Comparison of ENCODE assay signal across 16 cellular contexts in genomic region chr3:37745921-37746320, GRCh38.
A peak's percentile ranks its signal among the peaks of the same experiment; 100 is the strongest.
DNase-seq lines count a peak whose midpoint lies in the region; ATAC-seq and TF ChIP-seq lines count a peak whose summit lies in the region.
"Had no signal": no experiment of that assay in that cellular context is flagged by ENCODE, and none has a peak within 500 bp of the region (broad histone marks: within the 10 kb centered on the region; RNA-seq: fewer than 3 reads in every experiment).

No MANE protein-coding gene starts in this region.

- TF ChIP-seq EP300 in esophagus muscularis mucosa (IDR thresholded peaks at IDR 0.05) (no peak), SK-N-SH (IDR thresholded peaks at IDR 0.05; ENCODE audit: borderline replicate concordance in 1 of 2, low read depth in 1 of 2, low read length in 1 of 2) (no peak)

- no peaks in the 10 kb centered on the region for H3K9me3 ChIP-seq in left ventricle myocardium inferior (replicated peaks)
- H3K9me3 ChIP-seq in right atrium auricular region, result no peaks in the 10 kb centered on the region
- no peaks in the 10 kb centered on the region for H3K9me3 ChIP-seq in esophagus muscularis mucosa
- H3K9me3 ChIP-seq in neural progenitor cell (ENCODE audit: low read depth), result no peaks in the 10 kb centered on the region
- H3K9me3 ChIP-seq in SK-N-SH, result no peaks in the 10 kb centered on the region
- H3K9me3 ChIP-seq in WERI-Rb-1 (ENCODE audit: severe bottlenecking), result no peaks in the 10 kb centered on the region
- H3K9me3 ChIP-seq: BE2C, HAP-1 had no signal

- CTCF ChIA-PET in SK-N-SH (lab: Yijun Ruan, JAX), result interaction anchor here (1.6 kb wide), 1 partner anchor 292 kb away, joined by 3 read pairs; no protein-coding TSS in a partner anchor

- peaks cover 40% of the 10 kb centered on the region for H3K4me1 ChIP-seq in left ventricle myocardium inferior
- peaks cover 0 to 3% of the 10 kb centered on the region in 2 donors for H3K4me1 ChIP-seq in right atrium auricular region
- peaks cover 18 to 35% (median 31%) of the 10 kb centered on the region in 4 donors for H3K4me1 ChIP-seq in esophagus muscularis mucosa
- no peaks in the 10 kb centered on the region for H3K4me1 ChIP-seq in neural progenitor cell
- H3K4me1 ChIP-seq in SK-N-SH (ENCODE audit: control insufficient read depth in 1 of 2, insufficient read depth in 2 of 2, low read depth in 1 of 2, low read length in 1 of 2), result no peaks in the 10 kb centered on the region; a peak in 1 of 4 replicates
- H3K4me1 ChIP-seq: BE2C, HAP-1 had no signal

- intact Hi-C loops in left ventricle myocardium inferior (cut with micrococcal nuclease), result no loop called here
- intact Hi-C loops in esophagus muscularis mucosa (cut with DNase I), result no loop called here

- peaks cover 5% of the 10 kb centered on the region for H3K9me3 Mint-ChIP-seq in neural progenitor cell

- H3K27ac ChIP-seq in left ventricle myocardium inferior (replicated peaks), result peak overlapping the region; percentile 7
- H3K27ac ChIP-seq in right atrium auricular region, result no peak overlapping the region
- no peak overlapping the region for H3K27ac ChIP-seq in esophagus muscularis mucosa (replicated peaks in 1 of 4)
- no peak overlapping the region for H3K27ac ChIP-seq in neural progenitor cell
- H3K27ac ChIP-seq in SK-N-SH (ENCODE audit: low read depth in 2 of 2, low read length in 1 of 2), result no peak overlapping the region
- no peak overlapping the region for H3K27ac ChIP-seq in WERI-Rb-1
- H3K27ac ChIP-seq: GM23248 had no signal

- no peaks in the 10 kb centered on the region for H3K36me3 Mint-ChIP-seq in neural progenitor cell
- H3K36me3 Mint-ChIP-seq: CD14-positive monocyte; CD4-positive, alpha-beta memory T cell had no signal

- WGBS in esophagus muscularis mucosa, result 57% methylated on average over 2 of the region's 2 CpGs
- WGBS in SK-N-SH (ENCODE audit: low lambda C conversion rate), result 29% methylated on average over 2 of the region's 2 CpGs

- H3K4me1 Mint-ChIP-seq in neural progenitor cell, result peaks cover 32% of the 10 kb centered on the region
- H3K4me1 Mint-ChIP-seq: CD14-positive monocyte; CD4-positive, alpha-beta memory T cell had no signal

- TF ChIP-seq CTCF in left ventricle myocardium inferior (IDR thresholded peaks at IDR 0.05; ENCODE audit: borderline replicate concordance), result no peak
- TF ChIP-seq CTCF in right atrium auricular region (IDR thresholded peaks at IDR 0.05), result no peak
- TF ChIP-seq CTCF in esophagus muscularis mucosa (IDR thresholded peaks at IDR 0.05), result no peak
- no peak for TF ChIP-seq CTCF in neural progenitor cell (IDR thresholded peaks at IDR 0.05)
- TF ChIP-seq CTCF in SK-N-SH (IDR thresholded peaks at IDR 0.05), result no peak
- TF ChIP-seq CTCF in WERI-Rb-1 (IDR thresholded peaks at IDR 0.05; ENCODE audit: low read depth, low read length), result no peak

- peaks cover 3% of the 10 kb centered on the region for H3K27me3 Mint-ChIP-seq in neural progenitor cell (ENCODE audit: insufficient read depth, low read depth)

- H3F3A ChIP-seq in neural progenitor cell (ENCODE audit: low read depth) (no peaks in the 10 kb centered on the region), SK-N-SH (replicated peaks; ENCODE audit: insufficient read depth) (no peaks in the 10 kb centered on the region)

- H3K4me3 ChIP-seq in left ventricle myocardium inferior, result no peak overlapping the region
- H3K4me3 ChIP-seq in right atrium auricular region, result no peak overlapping the region
- H3K4me3 ChIP-seq in esophagus muscularis mucosa, result no peak overlapping the region
- H3K4me3 ChIP-seq in neural progenitor cell, result no peak overlapping the region
- no peak overlapping the region for H3K4me3 ChIP-seq in SK-N-SH (ENCODE audit: low read depth in 2 of 2, low read length in 1 of 2)
- H3K4me3 ChIP-seq in WERI-Rb-1 (ENCODE audit: low read depth, low read length), result no peak overlapping the region
- H3K4me3 ChIP-seq: GM12878, GM23248, HAP-1 had no signal

- POLR2A ChIA-PET in SK-N-SH (lab: Yijun Ruan, JAX), result interaction anchor here (0.5 to 0.7 kb wide), 2 partner anchors 9 to 57 kb away, joined by 3 read pairs; no protein-coding TSS in a partner anchor

- H3K27ac Mint-ChIP-seq in neural progenitor cell, result peak overlapping the region; percentile 7
- H3K27ac Mint-ChIP-seq: CD14-positive monocyte; CD4-positive, alpha-beta memory T cell had no signal

- no peak for TF ChIP-seq POLR2A in esophagus muscularis mucosa (IDR thresholded peaks at IDR 0.05; ENCODE audit: low read depth)

- DNase-seq in left ventricle myocardium inferior (no peak), right atrium auricular region (ENCODE audit: low spot score) (no peak), esophagus muscularis mucosa (ENCODE audit: extremely low spot score) (peak; percentile 66), neural progenitor cell (ENCODE audit: low spot score) (no peak), AG08395 (ENCODE audit: low spot score) (no peak), left lobe of liver (ENCODE audit: low spot score) (no peak), SK-N-SH (no peak), WERI-Rb-1 (no peak)
- DNase-seq: BE2C; CD4-positive, alpha-beta memory T cell; DMS153; DMS79 treated with DMSO at 0.1 percent for 48 hours; GM23248 had no signal

- H3K4me2 ChIP-seq in neural progenitor cell (no peak overlapping the region), SK-N-SH (no peak overlapping the region)

- no peak for TF ChIP-seq RAD21 in SK-N-SH (IDR thresholded peaks at IDR 0.05; ENCODE audit: low read length)

- H2AFZ ChIP-seq in neural progenitor cell (replicated peaks), result no peak overlapping the region
- H2AFZ ChIP-seq in SK-N-SH (ENCODE audit: low read depth), result no peak overlapping the region
- H2AFZ ChIP-seq: GM23248 had no signal

- no peak overlapping the region for H3K4me3 Mint-ChIP-seq in neural progenitor cell
- H3K4me3 Mint-ChIP-seq: CD14-positive monocyte; CD4-positive, alpha-beta memory T cell had no signal

- no peak for ATAC-seq in left lobe of liver

- H4K20me1 ChIP-seq in neural progenitor cell (ENCODE audit: low read depth) (no peaks in the 10 kb centered on the region), SK-N-SH (ENCODE audit: insufficient read depth) (no peaks in the 10 kb centered on the region)

- H3K9me2 ChIP-seq in SK-N-SH, result no peaks in the 10 kb centered on the region

- H3K27me3 ChIP-seq in left ventricle myocardium inferior (ENCODE audit: low read depth) (no peaks in the 10 kb centered on the region), right atrium auricular region (no peaks in the 10 kb centered on the region), esophagus muscularis mucosa (no peaks in the 10 kb centered on the region), neural progenitor cell (no peaks in the 10 kb centered on the region), SK-N-SH (ENCODE audit: insufficient read depth) (peaks cover 5% of the 10 kb centered on the region; the same call in 1 of the 2 replicates), WERI-Rb-1 (ENCODE audit: insufficient read depth, low read depth, severe bottlenecking) (no peaks in the 10 kb centered on the region)
- H3K27me3 ChIP-seq: BE2C had no signal

- H3K36me3 ChIP-seq in left ventricle myocardium inferior (peaks cover 42% of the 10 kb centered on the region), right atrium auricular region (peaks cover 12% of the 10 kb centered on the region), esophagus muscularis mucosa (peaks cover 0 to 61% (median 27%) of the 10 kb centered on the region in 4 donors), neural progenitor cell (no peaks in the 10 kb centered on the region), SK-N-SH (replicated peaks in 1 of 2; ENCODE audit: control insufficient read depth in 1 of 2, insufficient read depth in 2 of 2, low read length in 1 of 2) (peaks cover 0 to 2% of the 10 kb centered on the region in 2 experiments), WERI-Rb-1 (no peaks in the 10 kb centered on the region)
- H3K36me3 ChIP-seq: BE2C, HAP-1 had no signal

- H3K79me2 ChIP-seq in neural progenitor cell (ENCODE audit: low read depth) (no peaks in the 10 kb centered on the region), SK-N-SH (ENCODE audit: insufficient read depth) (no peaks in the 10 kb centered on the region)

- H3K9ac ChIP-seq in neural progenitor cell (no peak overlapping the region), SK-N-SH (no peak overlapping the region)
- H3K9ac ChIP-seq: GM23248 had no signal

TF ChIP-seq in SK-N-SH, 30 proteins besides CTCF, POLR2A, EP300 and RAD21:
- no peak for TF ChIP-seq FOSL2 (IDR thresholded peaks at IDR 0.05; ENCODE audit: borderline replicate concordance, low read depth)
- TF ChIP-seq MAX (IDR thresholded peaks at IDR 0.05; ENCODE audit: low read depth), result no peak
- TF ChIP-seq SIN3A (IDR thresholded peaks at IDR 0.05; ENCODE audit: borderline replicate concordance, low read depth, low read length), result no peak
- TF ChIP-seq TAF1 (IDR thresholded peaks at IDR 0.05; ENCODE audit: borderline replicate concordance, low read depth, low read length), result no peak
- TF ChIP-seq MXI1 (IDR thresholded peaks at IDR 0.05; ENCODE audit: low read depth, low read length), result no peak
